30 cellular contexts compared by ENCODE assay signal in genomic region chr11:100105605-100106358, GRCh38.
A peak's percentile ranks its signal among the peaks of the same experiment; 100 is the strongest.
DNase-seq lines count a peak whose midpoint lies in the region; ATAC-seq, FAIRE-seq and TF ChIP-seq lines count a peak whose summit lies in the region.
"Had no signal": no experiment of that assay in that cellular context is flagged by ENCODE, and none has a peak within 500 bp of the region (broad histone marks: within the 10 kb centered on the region; RNA-seq: fewer than 3 reads in every experiment).

No MANE protein-coding gene starts in this region.

- H3K4me3 ChIP-seq in small intestine (ENCODE audit: low read depth in 1 of 2, low read length in 2 of 2) (no peak overlapping the region), uterus (no peak overlapping the region)
- H3K4me3 ChIP-seq: breast epithelium, colonic mucosa, esophagus muscularis mucosa, hepatocyte, K562, smooth muscle cell had no signal

- TF ChIP-seq CTCF in WTC11 (IDR thresholded peaks at IDR 0.05) (no peak), uterus (IDR thresholded peaks at IDR 0.05) (no peak)

- H3K4me1 ChIP-seq in small intestine (ENCODE audit: control insufficient read depth in 2 of 2, insufficient read depth in 1 of 2, low read depth in 1 of 2, low read length in 1 of 2): no peaks in the 10 kb centered on the region
- H3K4me1 ChIP-seq in uterus: no peaks in the 10 kb centered on the region
- H3K4me1 ChIP-seq: breast epithelium, colonic mucosa, esophagus muscularis mucosa had no signal

- no peaks in the 10 kb centered on the region for H3K27me3 Mint-ChIP-seq in WTC11 (ENCODE audit: low read depth)
- H3K27me3 Mint-ChIP-seq: activated naive CD4-positive, alpha-beta T cell treated with anti-CD3 and anti-CD28 coated beads, Interleukin-2, amount 10 ng/mL, durations not matched to agents 7 days and 5 days; CD8-positive, alpha-beta memory T cell had no signal

- no peak for FAIRE-seq in small intestine (lab: Jason Lieb, UNC)
- FAIRE-seq: A204.1, islet of Langerhans, K562 had no signal

- intact Hi-C loops in uterus (cut with DNase I; ENCODE audit: low total_unique reads): no loop called here

- peaks cover 27% of the 10 kb centered on the region for H3K4me1 Mint-ChIP-seq in WTC11
- H3K4me1 Mint-ChIP-seq: activated naive CD4-positive, alpha-beta T cell treated with anti-CD3 and anti-CD28 coated beads, Interleukin-2, amount 10 ng/mL, durations not matched to agents 7 days and 5 days; CD8-positive, alpha-beta memory T cell; natural killer cell had no signal

- H3K27me3 ChIP-seq in small intestine (ENCODE audit: control insufficient read depth in 2 of 2, insufficient read depth in 2 of 2, low read length in 2 of 2) (no peaks in the 10 kb centered on the region), uterus (no peaks in the 10 kb centered on the region)
- H3K27me3 ChIP-seq: breast epithelium, colonic mucosa, esophagus muscularis mucosa, hepatocyte had no signal

- H3K9me3 ChIP-seq in small intestine (ENCODE audit: control insufficient read depth, low read depth) (no peaks in the 10 kb centered on the region), uterus (no peaks in the 10 kb centered on the region)
- H3K9me3 ChIP-seq: breast epithelium, colonic mucosa, esophagus muscularis mucosa had no signal

- H3K9me3 Mint-ChIP-seq in WTC11: peaks cover 8% of the 10 kb centered on the region

- H3K27ac ChIP-seq in small intestine (ENCODE audit: low read depth in 1 of 2, low read length in 1 of 2): no peak overlapping the region
- no peak overlapping the region for H3K27ac ChIP-seq in uterus
- H3K27ac ChIP-seq: breast epithelium, colonic mucosa, esophagus muscularis mucosa, hepatocyte, WERI-Rb-1 had no signal

- POLR2A ChIA-PET in WTC11 (lab: Charles Lee): no interaction called here

- WGBS in small intestine, 3 donors: 9 to 20% (median 13%) methylated on average over 4 of the region's 4 CpGs

- DNase-seq in NCI-H524 (lab: John Stamatoyannopoulos, UW) (peak; percentile 2 to 64), NCI-H524 treated with DMSO at 0.1 percent for 48 hours (lab: John Stamatoyannopoulos, UW) (no peak), NCI-H526 (lab: John Stamatoyannopoulos, UW) (peak; percentile 60 to 73), WTC11 (ENCODE audit: low spot score) (no peak), small intestine (peak; percentile 26), uterus (no peak)
- no peak for DNase-seq in activated CD4-positive, alpha-beta T cell treated with anti-CD3 and anti-CD28 coated beads for 48 hours
- DNase-seq: activated CD4-positive, alpha-beta T cell treated with anti-CD3 and anti-CD28 coated beads, Interleukin-2, amount 50 U/mL, for 1 hour; activated naive CD4-positive, alpha-beta T cell treated with anti-CD3 and anti-CD28 coated beads, Interleukin-2, amount 10 ng/mL, durations not matched to agents 7 days and 5 days; AML-193; amygdala; CD8-positive, alpha-beta memory T cell; colonic mucosa; foreskin melanocyte; natural killer cell; NCI-H1436 treated with DMSO at 0.1 percent for 48 hours; retina; RPMI8226; stimulated activated CD4-positive, alpha-beta T cell treated with anti-CD3 and anti-CD28 coated beads, Interleukin-2, amount 100 ng/mL, for 24 hours; WERI-Rb-1 had no signal

- H3K36me3 Mint-ChIP-seq in WTC11: peaks cover 4% of the 10 kb centered on the region; the same call in 1 of the 2 replicates
- H3K36me3 Mint-ChIP-seq: activated naive CD4-positive, alpha-beta T cell treated with anti-CD3 and anti-CD28 coated beads, Interleukin-2, amount 10 ng/mL, durations not matched to agents 7 days and 5 days; CD8-positive, alpha-beta memory T cell had no signal

- peak overlapping the region; percentile 36 for H3K27ac Mint-ChIP-seq in WTC11
- H3K27ac Mint-ChIP-seq: activated naive CD4-positive, alpha-beta T cell treated with anti-CD3 and anti-CD28 coated beads, Interleukin-2, amount 10 ng/mL, durations not matched to agents 7 days and 5 days; activated T-helper 1 cell treated with anti-CD3 and anti-CD28 coated beads, Interleukin-12 subunit alpha, Interleukin-12 subunit beta, Interleukin-2, Interleukin-4 antibody, amounts not matched to agents 30 ng/mL and 10 ng/mL and 1 ng/mL, durations not matched to agents 14 hours and 24 hours and 36 hours; CD8-positive, alpha-beta memory T cell; natural killer cell had no signal

- no peak overlapping the region; the same call in 1 of the 2 replicates for H3K4me3 Mint-ChIP-seq in WTC11
- H3K4me3 Mint-ChIP-seq: activated naive CD4-positive, alpha-beta T cell treated with anti-CD3 and anti-CD28 coated beads, Interleukin-2, amount 10 ng/mL, durations not matched to agents 7 days and 5 days; activated T-helper 1 cell treated with anti-CD3 and anti-CD28 coated beads, Interleukin-12 subunit alpha, Interleukin-12 subunit beta, Interleukin-2, Interleukin-4 antibody, amounts not matched to agents 30 ng/mL and 10 ng/mL and 1 ng/mL, durations not matched to agents 14 hours and 24 hours and 36 hours; CD8-positive, alpha-beta memory T cell; natural killer cell had no signal

- TF ChIP-seq POLR2A in uterus (IDR thresholded peaks at IDR 0.05): no peak

- no peaks in the 10 kb centered on the region for H3K36me3 ChIP-seq in small intestine (ENCODE audit: control insufficient read depth in 2 of 2, insufficient read depth in 2 of 2, low read length in 2 of 2)
- H3K36me3 ChIP-seq in uterus: no peaks in the 10 kb centered on the region
- H3K36me3 ChIP-seq: breast epithelium, colonic mucosa, esophagus muscularis mucosa, WERI-Rb-1 had no signal

- CTCF ChIA-PET in WTC11 (lab: Charles Lee): interaction anchor here (0.7 kb wide), 1 partner anchor 898 kb away, joined by 3 read pairs; no protein-coding TSS in a partner anchor

- ATAC-seq in WTC11 (peak; percentile 73), HG03354 (IDR thresholded peaks at IDR 0.05; ENCODE audit: poor library complexity, severe bottlenecking, unreplicated experiment) (no peak)
- ATAC-seq: HCT116, K562, natural killer cell had no signal

TF ChIP-seq in WTC11, 78 proteins besides CTCF, POLR2A, EP300 and RAD21:
- TF ChIP-seq GABPB1 (CRISPR knock-in tag; IDR thresholded peaks at IDR 0.05): no peak

Comparison
In these comparisons a context has a peak if more than half of its experiments do, and no peak if none do; other contexts are left out.
1. DNase-seq: peak in NCI-H524 (2 of 2), NCI-H526 (2 of 2) and small intestine (single experiment); none in NCI-H524 treated with DMSO at 0.1 percent for 48 hours (single experiment), WTC11 (single experiment), activated CD4-positive, alpha-beta T cell treated with anti-CD3 and anti-CD28 coated beads for 48 hours (single experiment) and uterus (0 of 2).